Comparison of ENCODE assay signal across 8 cellular contexts in genomic region chr7:12169981-12170820, GRCh38. TPM values are rescaled to one million over a fixed set of nuclear protein-coding genes. Genes with fewer than 3 reads are reported as not detected.
A peak's percentile ranks its signal among the peaks of the same experiment; 100 is the strongest.
DNase-seq lines count a peak whose midpoint lies in the region; ATAC-seq and TF ChIP-seq lines count a peak whose summit lies in the region.
"Not testable (repeated sequence)": the region's sequence is repeated elsewhere in the genome, so short reads cannot be mapped to it uniquely, and the experiment has no call there.

No MANE protein-coding gene starts in this region.

- not testable (repeated sequence) for H3K9me3 ChIP-seq in transverse colon

- not testable (repeated sequence) for TF ChIP-seq POLR2A in transverse colon (IDR thresholded peaks at IDR 0.05)

- H3K9me3 Mint-ChIP-seq in WTC11: peaks cover 41% of the 10 kb centered on the region
- peaks cover 6 to 44% (median 23%) of the 10 kb centered on the region in 6 donors for H3K9me3 Mint-ChIP-seq in immature natural killer cell

- H3K4me1 Mint-ChIP-seq in WTC11: not testable (repeated sequence)
- H3K4me1 Mint-ChIP-seq in immature natural killer cell: peaks cover 12 to 24% of the 10 kb centered on the region in 2 donors

- TF ChIP-seq CTCF in WTC11 (IDR thresholded peaks at IDR 0.05); transverse colon (IDR thresholded peaks at IDR 0.05): not testable (repeated sequence)

- intact Hi-C loops in transverse colon (cut with DNase I; ENCODE audit: low total_unique reads): not testable (repeated sequence)

- CTCF ChIA-PET in WTC11 (lab: Charles Lee): not testable (repeated sequence)

- 53 to 86% methylated on average over 2 to 6 of the region's 6 CpGs for WGBS in transverse colon (ENCODE audit: low coverage in 1 of 2), 2 donors

- not testable (repeated sequence) for H3K4me3 ChIP-seq in transverse colon

- H3K27me3 ChIP-seq in transverse colon: not testable (repeated sequence)

- not testable (repeated sequence) for H3K27me3 Mint-ChIP-seq in WTC11 (ENCODE audit: low read depth)
- H3K27me3 Mint-ChIP-seq in immature natural killer cell (ENCODE audit: low read depth in 3 of 3): peaks cover 0 to 20% (median 6%) of the 10 kb centered on the region in 3 donors

- POLR2A ChIA-PET in WTC11 (lab: Charles Lee): interaction anchor here (0.6 kb wide), 1 partner anchor 28 kb away, joined by 3 read pairs; no protein-coding TSS in a partner anchor

- DNase-seq in DMS53 treated with DMSO at 0.1 percent for 48 hours (lab: John Stamatoyannopoulos, UW; ENCODE audit: unreplicated experiment) (peak; percentile 72), NCI-H748 (lab: John Stamatoyannopoulos, UW; ENCODE audit: unreplicated experiment) (peak; percentile 13), activated T-cell treated with anti-CD3 and anti-CD28 coated beads for 1 hour (ENCODE audit: low read depth) (peak; percentile 13), immature natural killer cell (peak; percentile 14 to 40 (median 19)), transverse colon (peak; percentile 50)
- DNase-seq in WTC11 (ENCODE audit: low spot score): not testable (repeated sequence)
- peak; percentile 43 for DNase-seq in activated naive CD4-positive, alpha-beta T cell treated with Interleukin-2 at 50 U/mL for 16 hours
- DNase-seq in stimulated activated CD4-positive, alpha-beta T cell treated with anti-CD3 and anti-CD28 coated beads, Interleukin-1b, Interleukin-23, amount 100 ng/mL, for 48 hours: peak; percentile 24

- not testable (repeated sequence) for H3K36me3 Mint-ChIP-seq in WTC11
- peaks cover 0 to 23% (median 3%) of the 10 kb centered on the region in 3 donors for H3K36me3 Mint-ChIP-seq in immature natural killer cell

- not testable (repeated sequence) for H3K4me3 Mint-ChIP-seq in WTC11
- peak overlapping the region in 3 of 5 donors; percentile 4 to 61 (median 11) for H3K4me3 Mint-ChIP-seq in immature natural killer cell

- not testable (repeated sequence) for H3K27ac Mint-ChIP-seq in WTC11
- peak overlapping the region in 2 of 6 donors; percentile 37 to 43 for H3K27ac Mint-ChIP-seq in immature natural killer cell

- H3K4me1 ChIP-seq in transverse colon: not testable (repeated sequence)

- TF ChIP-seq EP300 in transverse colon (IDR thresholded peaks at IDR 0.05; ENCODE audit: low read depth): not testable (repeated sequence)

- ATAC-seq in WTC11: peak; percentile 34; the same call in 1 of the 2 replicates

- not testable (repeated sequence) for H3K27ac ChIP-seq in transverse colon

- not testable (repeated sequence) for H3K36me3 ChIP-seq in transverse colon

- in situ Hi-C loops in transverse colon (cut with MboI; ENCODE audit: low pct_ligation_motif_present in 1 of 4, low pct_unique_long_range_greater_than_20kb in 1 of 4, low sequenced_read_pairs in 3 of 4): not testable (repeated sequence)

RNA-seq across cellular contexts. Expression of gene TMEM106B, which starts 40.9 kb away (rescaled TPM):
- total RNA-seq in WTC11 (2021) (27.3 to 32.9 TPM (median 31.0 TPM) in 3 replicates), transverse colon (100 to 1,000 TPM in 1 of 4 donors, 10 to 100 TPM in 3; 24.3 to 102 (median 80.8) TPM)
- 10 to 100 TPM; 17.9 to 30.4 (median 21.0) TPM for polyA plus RNA-seq in immature natural killer cell
